Comparison of ENCODE assay signal across 15 cellular contexts in genomic region chr1:217348960-217349664, GRCh38.
DNase-seq lines count a peak whose midpoint lies in the region; ATAC-seq and TF ChIP-seq lines count a peak whose summit lies in the region.
"Had no signal": no experiment of that assay in that cellular context is flagged by ENCODE, and none has a peak within 500 bp of the region (broad histone marks: within the 10 kb centered on the region; RNA-seq: fewer than 3 reads in every experiment).

No MANE protein-coding gene starts in this region.

- H3K4me3 Mint-ChIP-seq in endodermal cell, result no peak overlapping the region
- H3K4me3 Mint-ChIP-seq: CD4-positive, CD25-positive, alpha-beta regulatory T cell had no signal

- DNase-seq in DMS53 treated with DMSO at 0.1 percent for 48 hours (lab: John Stamatoyannopoulos, UW; ENCODE audit: unreplicated experiment) (peak; percentile 74), Karpas-422 (no peak), endodermal cell (no peak), dermis blood vessel endothelial cell (no peak), NCI-H2081 treated with DMSO at 0.1 percent for 48 hours (lab: John Stamatoyannopoulos, UW) (no peak)
- DNase-seq: ACHN; BE2C; C1 segment of cervical spinal cord; CD4-positive, CD25-positive, alpha-beta regulatory T cell; GOT3; H7 had no signal

- H3K27me3 ChIP-seq in Karpas-422 (ENCODE audit: low read length), result no peaks in the 10 kb centered on the region
- H3K27me3 ChIP-seq in endodermal cell (ENCODE audit: control insufficient read depth, insufficient read depth, low read length, poor library complexity, severe bottlenecking), result peaks cover 23% of the 10 kb centered on the region
- H3K27me3 ChIP-seq: BE2C had no signal

- WGBS in endodermal cell (ENCODE audit: insufficient coverage in 1 of 2, insufficient read length in 1 of 2), 2 experiments, result 92 to 100% methylated on average over 3 to 7 of the region's 7 CpGs

- TF ChIP-seq CTCF in 22Rv1 (IDR thresholded peaks at IDR 0.05) (peak; percentile 58), endodermal cell (conservative IDR thresholded peaks at IDR 0.05) (peak; percentile 53)

- H3K4me2 ChIP-seq in Karpas-422 (ENCODE audit: low read depth, low read length, poor library complexity, severe bottlenecking), result peak overlapping the region; percentile 5
- H3K4me2 ChIP-seq: KMS-11 had no signal

- no peaks in the 10 kb centered on the region for H4K20me1 ChIP-seq in Karpas-422 (ENCODE audit: insufficient read depth, low read depth, low read length)

- no peaks in the 10 kb centered on the region; the same call in 1 of the 2 replicates for H3K9me2 ChIP-seq in Karpas-422 (replicated peaks; ENCODE audit: insufficient read depth, low read length)

- H3K4me3 ChIP-seq in Karpas-422 (ENCODE audit: low read length), result no peak overlapping the region
- no peak overlapping the region for H3K4me3 ChIP-seq in endodermal cell (ENCODE audit: low read length)

- no peaks in the 10 kb centered on the region for H3K36me3 ChIP-seq in Karpas-422 (ENCODE audit: insufficient read depth, low read length)
- H3K36me3 ChIP-seq in endodermal cell (ENCODE audit: control insufficient read depth, insufficient read depth, low read length), result no peaks in the 10 kb centered on the region
- H3K36me3 ChIP-seq: BE2C had no signal

- H3K4me1 ChIP-seq in Karpas-422 (ENCODE audit: low read length) (peaks cover 36% of the 10 kb centered on the region), endodermal cell (ENCODE audit: control insufficient read depth, insufficient read depth, low read length) (no peaks in the 10 kb centered on the region)
- H3K4me1 ChIP-seq: BE2C had no signal

- peaks cover 5% of the 10 kb centered on the region for H3K4me1 Mint-ChIP-seq in endodermal cell
- H3K4me1 Mint-ChIP-seq: CD4-positive, CD25-positive, alpha-beta regulatory T cell had no signal

- H2AFZ ChIP-seq in Karpas-422 (ENCODE audit: low read length), result no peak overlapping the region

- no peaks in the 10 kb centered on the region for H3K9me3 Mint-ChIP-seq in endodermal cell

- H3K27me3 Mint-ChIP-seq in endodermal cell (ENCODE audit: insufficient read depth), result peaks cover 30% of the 10 kb centered on the region

- no peak overlapping the region for H3K27ac Mint-ChIP-seq in endodermal cell
- H3K27ac Mint-ChIP-seq: CD4-positive, CD25-positive, alpha-beta regulatory T cell had no signal

- no peak overlapping the region for H3K9ac ChIP-seq in Karpas-422 (ENCODE audit: low read length)
- no peak overlapping the region for H3K9ac ChIP-seq in endodermal cell (ENCODE audit: extremely low read depth, low read length, poor library complexity, severe bottlenecking)
- H3K9ac ChIP-seq: KMS-11 had no signal

- no peak for ATAC-seq in GM19455 (IDR thresholded peaks at IDR 0.05; ENCODE audit: unreplicated experiment)

- H3K79me2 ChIP-seq in Karpas-422 (ENCODE audit: low read length), result no peaks in the 10 kb centered on the region

- no peaks in the 10 kb centered on the region for H3K9me3 ChIP-seq in Karpas-422 (ENCODE audit: low read length)
- H3K9me3 ChIP-seq in endodermal cell (ENCODE audit: control insufficient read depth, low read length), result no peaks in the 10 kb centered on the region
- H3K9me3 ChIP-seq: BE2C, Caco-2 had no signal

- no peaks in the 10 kb centered on the region for H3K36me3 Mint-ChIP-seq in endodermal cell (ENCODE audit: low read depth)
- H3K36me3 Mint-ChIP-seq: CD4-positive, CD25-positive, alpha-beta regulatory T cell had no signal

- H3K27ac ChIP-seq in 22Rv1 (peak overlapping the region; percentile 93), Karpas-422 (ENCODE audit: low read length) (no peak overlapping the region), endodermal cell (ENCODE audit: low read depth, low read length) (no peak overlapping the region)
- H3K27ac ChIP-seq: KMS-11 had no signal
